12 cellular contexts compared by ENCODE assay signal in the genomic region with DNA sequence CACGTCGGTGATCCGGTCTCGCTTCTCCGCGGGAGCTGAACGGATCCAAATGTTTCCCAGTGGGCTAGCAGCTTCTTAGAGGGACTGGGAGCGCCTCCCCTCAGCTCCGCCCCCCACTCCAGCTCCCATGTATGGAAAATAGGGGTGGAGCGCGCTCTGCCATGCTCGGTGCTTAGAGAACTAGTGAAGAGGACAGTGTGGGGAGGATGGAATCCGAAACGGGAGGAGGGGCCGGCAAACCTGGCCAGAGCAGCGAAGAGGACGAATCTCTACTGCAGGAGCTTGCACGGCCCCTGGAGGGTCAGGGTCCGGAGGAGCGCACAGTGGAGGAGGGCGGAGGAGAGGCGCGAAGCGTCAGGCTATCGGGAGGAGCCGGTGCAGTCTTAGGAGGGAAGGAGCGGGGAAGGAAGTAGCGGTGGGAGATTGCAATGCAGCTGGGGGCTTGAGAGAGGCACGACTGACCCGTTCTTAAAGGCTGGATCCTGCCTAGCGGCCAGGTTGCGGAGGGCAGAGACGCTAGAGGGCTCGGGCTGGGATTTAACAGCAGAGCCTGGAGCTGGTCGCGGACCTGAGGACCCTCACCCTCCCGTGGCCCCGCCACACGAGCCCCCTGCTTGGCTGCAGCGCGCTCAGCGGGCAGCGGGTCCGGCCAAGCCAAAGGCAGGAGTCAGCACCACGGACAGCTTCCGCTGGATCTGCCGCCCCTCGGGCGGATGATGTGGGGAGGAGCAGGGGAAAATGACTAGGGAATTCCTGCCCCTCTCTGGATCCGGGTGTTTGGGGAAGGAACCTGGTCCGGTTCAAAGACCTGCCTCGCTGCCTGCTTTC. TPM values are rescaled to one million over a fixed set of nuclear protein-coding genes. Genes with fewer than 3 reads are reported as not detected.
DNase-seq lines count a peak whose midpoint lies in the region; ATAC-seq, FAIRE-seq and TF ChIP-seq lines count a peak whose summit lies in the region.
"Had no signal": no experiment of that assay in that cellular context is flagged by ENCODE, and none has a peak within 500 bp of the region (broad histone marks: within the 10 kb centered on the region; RNA-seq: fewer than 3 reads in every experiment).

A gene (minus strand): TSS at position 51 of the 828 bp plus-strand sequence. CDS start 404 bp downstream, outside the sequence.

- H3K9me3 ChIP-seq in CD4-positive, alpha-beta memory T cell (ENCODE audit: control insufficient read depth in 1 of 2, low read length in 2 of 2) = no peaks in the 10 kb centered on the region
- H3K9me3 ChIP-seq in HEK293 (ENCODE audit: control insufficient read depth, insufficient read depth, low read depth, low read length) (no peaks in the 10 kb centered on the region), GM12878 (replicated peaks; ENCODE audit: control insufficient read depth, insufficient read depth, low read length) (no peaks in the 10 kb centered on the region; the same call in 2 of the 3 replicates)

- H3K4me1 ChIP-seq in CD4-positive, alpha-beta memory T cell (ENCODE audit: insufficient read depth, low read length) = peaks cover 17% of the 10 kb centered on the region
- H3K4me1 ChIP-seq in HEK293 (ENCODE audit: control insufficient read depth, insufficient read depth, low read length) (peaks cover 2% of the 10 kb centered on the region; the same call in 1 of the 2 replicates), GM12878 (ENCODE audit: control insufficient read depth, insufficient read depth, low read length) (no peaks in the 10 kb centered on the region)

- in situ Hi-C loops in GM12878 (cut with MboI) = no loop called here

- no peak within 1 kb of the TSS for H3K27ac Mint-ChIP-seq in CD4-positive, alpha-beta memory T cell
- H3K27ac Mint-ChIP-seq in stimulated activated effector memory CD8-positive, alpha-beta T cell treated with anti-CD3 and anti-CD28 coated beads, Interleukin-12 subunit alpha, Interleukin-12 subunit beta, amount 100 ng/mL, for 72 hours = no peak within 1 kb of the TSS
- H3K27ac Mint-ChIP-seq: immature natural killer cell had no signal

- no peak for TF ChIP-seq RAD21 in GM12878 (IDR thresholded peaks at IDR 0.05; ENCODE audit: insufficient read depth, low read depth, low read length)

- SMC1A ChIA-PET in GM12878 (lab: Charles Lee; ENCODE audit: uncharacterized antibody, unreplicated experiment) = no interaction called here

- BruUV-seq in GM12878 (replicated peaks; lab: Mats Ljungman, UMichigan) = no TSS peak

- H3K27me3 Mint-ChIP-seq in CD4-positive, alpha-beta memory T cell = peaks cover 44% of the 10 kb centered on the region in 2 donors

- no peak for FAIRE-seq in GM12878 (lab: Jason Lieb, UNC)
- FAIRE-seq: GM18507 had no signal

- ATAC-seq in GM12878 (no peak), GM21447 (IDR thresholded peaks at IDR 0.05; ENCODE audit: unreplicated experiment) (no peak), GM18868 (IDR thresholded peaks at IDR 0.05; ENCODE audit: unreplicated experiment) (no peak)
- ATAC-seq in stimulated activated effector memory CD8-positive, alpha-beta T cell treated with anti-CD3 and anti-CD28 coated beads, Interleukin-12 subunit alpha, Interleukin-12 subunit beta, amount 100 ng/mL, for 72 hours = no peak

- WGBS in GM12878 (ENCODE audit: insufficient coverage, insufficient replicate concordance, low lambda C conversion rate, missing lambda C conversion rate) = 43% methylated on average over 50 of the region's 52 CpGs

- peak in 1 of 5 donors; percentile 3 for DNase-seq in CD4-positive, alpha-beta memory T cell
- DNase-seq in GM12878 (ENCODE audit: low read depth, low spot score) (no peak), medulla oblongata (ENCODE audit: extremely low spot score) (peak; percentile 8), HCEC 1CT (no peak)
- DNase-seq in stimulated activated effector memory CD8-positive, alpha-beta T cell treated with anti-CD3 and anti-CD28 coated beads, Interleukin-12 subunit alpha, Interleukin-12 subunit beta, amount 100 ng/mL, for 72 hours (ENCODE audit: low spot score in 2 of 2) = no peak
- DNase-seq: immature natural killer cell, KG1 had no signal

- no peak for TF ChIP-seq EP300 in GM12878 (IDR thresholded peaks at IDR 0.05; ENCODE audit: borderline replicate concordance in 1 of 2, control insufficient read depth in 1 of 2, low read depth in 2 of 2, low read length in 2 of 2)

- H3K36me3 ChIP-seq in CD4-positive, alpha-beta memory T cell (ENCODE audit: insufficient read depth, low read length) = no peaks in the 10 kb centered on the region
- H3K36me3 ChIP-seq in HEK293 (ENCODE audit: control insufficient read depth in 2 of 2, insufficient read depth in 1 of 2, low read length in 2 of 2) (no peaks in the 10 kb centered on the region), GM12878 (ENCODE audit: control insufficient read depth in 2 of 2, insufficient read depth in 2 of 2, low read length in 1 of 2) (no peaks in the 10 kb centered on the region)

- H2AFZ ChIP-seq in GM12878 (ENCODE audit: control insufficient read depth, low read depth, low read length) = no peak within 1 kb of the TSS

- H3K27ac ChIP-seq in CD4-positive, alpha-beta memory T cell (ENCODE audit: low read depth, low read length) = no peak within 1 kb of the TSS
- H3K27ac ChIP-seq in HEK293 (ENCODE audit: extremely low read depth, low read depth, low read length) (no peak within 1 kb of the TSS), GM12878 (ENCODE audit: control insufficient read depth, insufficient read depth) (no peak within 1 kb of the TSS)

- H3K9ac ChIP-seq in GM12878 (ENCODE audit: control insufficient read depth, insufficient read depth, low read length) = no peak within 1 kb of the TSS

- peaks cover 17% of the 10 kb centered on the region for H3K27me3 ChIP-seq in CD4-positive, alpha-beta memory T cell (ENCODE audit: insufficient read depth, low read length)
- H3K27me3 ChIP-seq in GM12878 (replicated peaks in 1 of 2; ENCODE audit: control insufficient read depth in 2 of 2, insufficient read depth in 2 of 2, low read length in 1 of 2) = no peaks in the 10 kb centered on the region; a peak in 2 of 4 replicates

- H3K79me2 ChIP-seq in GM12878 (ENCODE audit: control insufficient read depth, insufficient read depth, low read length) = no peaks in the 10 kb centered on the region

- TF ChIP-seq POLR2A in GM12878 (IDR thresholded peaks at IDR 0.05; ENCODE audit: low read depth, low read length) = no peak

- H3K36me3 Mint-ChIP-seq in CD4-positive, alpha-beta memory T cell = no peaks in the 10 kb centered on the region
- no peaks in the 10 kb centered on the region for H3K36me3 Mint-ChIP-seq in stimulated activated effector memory CD8-positive, alpha-beta T cell treated with anti-CD3 and anti-CD28 coated beads, Interleukin-12 subunit alpha, Interleukin-12 subunit beta, amount 100 ng/mL, for 72 hours

- no peak within 1 kb of the TSS for H3K4me3 ChIP-seq in CD4-positive, alpha-beta memory T cell (ENCODE audit: low read length in 2 of 2)
- no peak within 1 kb of the TSS for H3K4me3 ChIP-seq in HEK293 (ENCODE audit: low read depth, low read length)
- no peak within 1 kb of the TSS for H3K4me3 ChIP-seq in GM12878

- POLR2A ChIA-PET in CD4-positive, alpha-beta memory T cell (lab: Charles Lee; ENCODE audit: partially characterized antibody) = no interaction called here
- POLR2A ChIA-PET in HEK293 (lab: Yijun Ruan, JAX) (no interaction called here), GM12878 (lab: Charles Lee) (no interaction called here)

- H3K9me3 Mint-ChIP-seq in CD4-positive, alpha-beta memory T cell = peaks cover 0 to 12% (median 3%) of the 10 kb centered on the region in 8 donors
- no peaks in the 10 kb centered on the region for H3K9me3 Mint-ChIP-seq in stimulated activated effector memory CD8-positive, alpha-beta T cell treated with anti-CD3 and anti-CD28 coated beads, Interleukin-12 subunit alpha, Interleukin-12 subunit beta, amount 100 ng/mL, for 72 hours
- H3K9me3 Mint-ChIP-seq: immature natural killer cell had no signal

- CTCF ChIA-PET in CD4-positive, alpha-beta memory T cell (lab: Charles Lee; ENCODE audit: partially characterized antibody) = interaction anchor here (1.0 to 4.4 kb wide), 5 partner anchors 25 to 130 kb away, joined by 3 to 35 read pairs (median 3); no protein-coding TSS in a partner anchor
- CTCF ChIA-PET in HEK293 (lab: Yijun Ruan, JAX) (interaction anchor here (0.7 to 1.3 kb wide), 3 partner anchors 9 to 1144 kb away, joined by 3 to 6 read pairs (median 4); no protein-coding TSS in a partner anchor), GM12878 (lab: Yijun Ruan, JAX) (interaction anchor here (1.6 kb wide), 1 partner anchor 124 kb away, joined by 6 read pairs; no protein-coding TSS in a partner anchor)

- intact Hi-C loops in CD4-positive, alpha-beta memory T cell (cut with micrococcal nuclease) = loop anchor here (10.0 kb wide), 1 partner anchor 69 kb away; no protein-coding TSS in a partner anchor
- intact Hi-C loops in GM12878 (cut with micrococcal nuclease; ENCODE audit: unreplicated experiment) = no loop called here

- H3K4me3 Mint-ChIP-seq in CD4-positive, alpha-beta memory T cell = peak within 1 kb of the TSS in 7 of 8 donors; percentile 10 to 70 (median 52)
- no peak within 1 kb of the TSS for H3K4me3 Mint-ChIP-seq in stimulated activated effector memory CD8-positive, alpha-beta T cell treated with anti-CD3 and anti-CD28 coated beads, Interleukin-12 subunit alpha, Interleukin-12 subunit beta, amount 100 ng/mL, for 72 hours

- no peak within 1 kb of the TSS for H3K4me2 ChIP-seq in GM12878 (ENCODE audit: control insufficient read depth, insufficient read depth)

- H4K20me1 ChIP-seq in GM12878 (ENCODE audit: control insufficient read depth, insufficient read depth) = no peaks in the 10 kb centered on the region

- TF ChIP-seq CTCF in HEK293 (tag by site-specific recombination; IDR thresholded peaks at IDR 0.05) (no peak), GM12878 (IDR thresholded peaks at IDR 0.05 in 2 of 3, conservative IDR thresholded peaks at IDR 0.05 in 1 of 3; ENCODE audit: control insufficient read depth in 2 of 3, extremely low read depth in 1 of 3, insufficient read depth in 1 of 3, low read depth in 3 of 3, low read length in 3 of 3) (no peak)

- RAD21 ChIA-PET in GM12878 (lab: Charles Lee; ENCODE audit: unreplicated experiment) = interaction anchor here (1.0 kb wide), 1 partner anchor 124 kb away, joined by 3 read pairs; no protein-coding TSS in a partner anchor

- H3K4me1 Mint-ChIP-seq in CD4-positive, alpha-beta memory T cell = peaks cover 8 to 34% (median 14%) of the 10 kb centered on the region in 4 donors
- H3K4me1 Mint-ChIP-seq in stimulated activated effector memory CD8-positive, alpha-beta T cell treated with anti-CD3 and anti-CD28 coated beads, Interleukin-12 subunit alpha, Interleukin-12 subunit beta, amount 100 ng/mL, for 72 hours = peaks cover 18% of the 10 kb centered on the region

RNA-seq across cellular contexts. Expression of the gene that starts here (rescaled TPM):
- total RNA-seq in CD4-positive, alpha-beta memory T cell = not detected
- polyA plus RNA-seq in CD4-positive, alpha-beta memory T cell = not detected
- not detected in 2 replicates for total RNA-seq in GM12878 (2013; cell fraction: nucleolus; rRNA removed)
- total RNA-seq in GM12878 (2014; rRNA removed) = not detected in 2 replicates
- not detected in 2 replicates for total RNA-seq in GM12878 (2014; rRNA removed; fragmentation: Illumina TruSeq; extraction: Trizol)
- not detected in 2 replicates for total RNA-seq in GM12878 (2021)
- polyA plus RNA-seq in GM12878 (2011; ENCODE audit: low read depth) = not detected
- polyA plus RNA-seq in GM12878 (2011; rRNA removed) = not detected in 2 replicates
- not detected in 2 replicates for polyA plus RNA-seq in GM12878 (2011; cell fraction: cytosol; rRNA removed)
- polyA plus RNA-seq in GM12878 (2011; cell fraction: nucleus; rRNA removed) = not detected in 2 replicates
- not detected in 2 replicates for polyA plus RNA-seq in GM12878 (2012)
- polyA plus RNA-seq in GM12878 (2014; fragmentation: Illumina TruSeq; extraction: Trizol) = not detected in 2 replicates
- not detected for polyA plus RNA-seq in GM12878 (2014; fragmentation: Nextera tagmentation; extraction: Ambion mirVana)
- not detected in 2 replicates for polyA plus RNA-seq in GM12878 (2014; rRNA removed)
- polyA plus RNA-seq in GM12878 (2016; fragmentation: Nextera tagmentation; extraction: Ambion mirVana) = not detected
- not detected in 2 replicates for polyA minus RNA-seq in GM12878 (2011; rRNA and poly(A)+ RNA removed)
- not detected in 2 replicates for polyA minus RNA-seq in GM12878 (2011; cell fraction: cytosol; rRNA and poly(A)+ RNA removed)
- not detected in 2 replicates for polyA minus RNA-seq in GM12878 (2011; cell fraction: nucleus; rRNA and poly(A)+ RNA removed)
- total RNA-seq: activated CD8-positive, alpha-beta memory T cell treated with anti-CD3 and anti-CD28 coated beads for 36 hours had no signal
- polyA plus RNA-seq: immature natural killer cell had no signal
